ENCODE assay signal across 18 cellular contexts in genomic region chr2:11770531-11771188, GRCh38. TPM values are rescaled to one million over a fixed set of nuclear protein-coding genes. Genes with fewer than 3 reads are reported as not detected.
DNase-seq lines count a peak whose midpoint lies in the region; ATAC-seq, FAIRE-seq and TF ChIP-seq lines count a peak whose summit lies in the region.
"Had no signal": no experiment of that assay in that cellular context is flagged by ENCODE, and none has a peak within 500 bp of the region (broad histone marks: within the 10 kb centered on the region; RNA-seq: fewer than 3 reads in every experiment).

No MANE protein-coding gene starts in this region.

- no peaks in the 10 kb centered on the region for H3K27me3 Mint-ChIP-seq in T-helper 1 cell treated with Interleukin-12 subunit alpha and Interleukin-12 subunit beta and Interleukin-4 antibody, amounts not matched to agents 30 μg/mL and 1 μg/mL, for 36 hours (ENCODE audit: low read depth)
- no peaks in the 10 kb centered on the region for H3K27me3 Mint-ChIP-seq in activated naive CD8-positive, alpha-beta T cell
- H3K27me3 Mint-ChIP-seq in activated naive CD8-positive, alpha-beta T cell treated with anti-CD3 and anti-CD28 coated beads for 36 hours: no peaks in the 10 kb centered on the region
- no peaks in the 10 kb centered on the region for H3K27me3 Mint-ChIP-seq in stimulated activated memory B cell treated with anti-CD40 and anti-IgM and Interleukin-4, amounts not matched to agents 10 μg/mL and 1 μg/mL and 100 μg/mL, for 72 hours

- H3K9ac ChIP-seq in K562 (ENCODE audit: insufficient read depth in 1 of 2, low read depth in 2 of 2, low read length in 2 of 2): 0 out of 4 replicates have a peak overlapping the region, but pooled peaks of 1 of the 2 experiments have one; percentile 4
- no peak overlapping the region for H3K9ac ChIP-seq in mammary epithelial cell (ENCODE audit: insufficient read depth, low read length)
- H3K9ac ChIP-seq: KMS-11 had no signal

- CTCF ChIA-PET in K562 (lab: Yijun Ruan, JAX; ENCODE audit: low intra/inter-chr PET ratio) (no interaction called here), A673 (lab: Charles Lee) (no interaction called here), mammary epithelial cell (lab: Charles Lee; ENCODE audit: low non-redundant PET) (no interaction called here)

- ATAC-seq in K562: no peak
- no peak for ATAC-seq in stimulated activated memory B cell treated with anti-CD40 and anti-IgM and Interleukin-4, amounts not matched to agents 10 μg/mL and 1 μg/mL and 100 μg/mL, for 72 hours

- no peak overlapping the region for H3K4me3 ChIP-seq in K562
- H3K4me3 ChIP-seq in A673 (ENCODE audit: low read depth, low read length, poor library complexity, severe bottlenecking): no peak overlapping the region
- no peak overlapping the region for H3K4me3 ChIP-seq in mammary epithelial cell (replicated peaks in 1 of 3; ENCODE audit: insufficient read depth in 1 of 3, low read depth in 2 of 3, low read length in 3 of 3)
- H3K4me3 ChIP-seq: MG63, PC-9 had no signal

- dilution Hi-C loops in mammary epithelial cell (cut with HindIII; ENCODE audit: low sequenced_read_pairs): no loop called here

- TF ChIP-seq CTCF in K562 (IDR thresholded peaks at IDR 0.05 in 2 of 3, conservative IDR thresholded peaks at IDR 0.05 in 1 of 3; ENCODE audit: insufficient read depth in 2 of 3, low read depth in 1 of 3, low read length in 3 of 3) (no peak), A673 (conservative IDR thresholded peaks at IDR 0.05; ENCODE audit: low read depth, low read length) (no peak), mammary epithelial cell (conservative IDR thresholded peaks at IDR 0.05 in 1 of 2, IDR thresholded peaks at IDR 0.05 in 1 of 2; ENCODE audit: extremely low read depth in 1 of 2, insufficient read depth in 1 of 2, low read depth in 1 of 2, low read length in 2 of 2) (no peak)

- H2AFZ ChIP-seq in K562 (ENCODE audit: low read depth, low read length): no peak overlapping the region
- H2AFZ ChIP-seq in mammary epithelial cell (ENCODE audit: low read depth, low read length): no peak overlapping the region
- H2AFZ ChIP-seq: PC-9 had no signal

- TF ChIP-seq RAD21 in K562 (CRISPR knock-in tag; conservative IDR thresholded peaks at IDR 0.05 in 1 of 2, IDR thresholded peaks at IDR 0.05 in 1 of 2): no peak

- H3K4me1 ChIP-seq in K562 (replicated peaks in 1 of 2; ENCODE audit: control insufficient read depth in 2 of 2, insufficient read depth in 2 of 2, low read length in 2 of 2) (peaks cover 7 to 14% of the 10 kb centered on the region in 2 experiments; a peak in 4 of 5 replicates), A673 (ENCODE audit: insufficient read depth, low read length, poor library complexity, severe bottlenecking) (peaks cover 12% of the 10 kb centered on the region), mammary epithelial cell (ENCODE audit: insufficient read depth, low read length) (no peaks in the 10 kb centered on the region)

- no peak overlapping the region for H3K27ac ChIP-seq in K562 (ENCODE audit: extremely low read depth, low read depth, low read length)
- no peak overlapping the region for H3K27ac ChIP-seq in A673 (ENCODE audit: low read depth, low read length, poor library complexity, severe bottlenecking)
- H3K27ac ChIP-seq in mammary epithelial cell (ENCODE audit: insufficient read depth, low read depth, low read length): no peak overlapping the region
- H3K27ac ChIP-seq: 22Rv1, C4-2B, KMS-11, PC-9 had no signal

- POLR2A ChIA-PET in K562 (lab: Yijun Ruan, JAX) (no interaction called here), A673 (lab: Charles Lee; ENCODE audit: low non-redundant PET) (no interaction called here)

- H3K36me3 ChIP-seq in K562 (ENCODE audit: control insufficient read depth, insufficient read depth, low read length): peaks cover 96% of the 10 kb centered on the region
- peaks cover 67% of the 10 kb centered on the region for H3K36me3 ChIP-seq in A673 (ENCODE audit: insufficient read depth, low read length, poor library complexity, severe bottlenecking)
- peaks cover 62% of the 10 kb centered on the region for H3K36me3 ChIP-seq in mammary epithelial cell (ENCODE audit: insufficient read depth, low read length)

- H3K27ac Mint-ChIP-seq in T-helper 1 cell treated with Interleukin-12 subunit alpha and Interleukin-12 subunit beta and Interleukin-4 antibody, amounts not matched to agents 30 μg/mL and 1 μg/mL, for 36 hours: peak overlapping the region; percentile 1
- H3K27ac Mint-ChIP-seq in activated naive CD8-positive, alpha-beta T cell: peak overlapping the region; percentile 36
- no peak overlapping the region for H3K27ac Mint-ChIP-seq in activated naive CD8-positive, alpha-beta T cell treated with anti-CD3 and anti-CD28 coated beads for 36 hours
- peak overlapping the region; percentile 11 for H3K27ac Mint-ChIP-seq in stimulated activated memory B cell treated with anti-CD40 and anti-IgM and Interleukin-4, amounts not matched to agents 10 μg/mL and 1 μg/mL and 100 μg/mL, for 72 hours

- FAIRE-seq in K562 (lab: Jason Lieb, UNC): no peak

- H3K9me3 ChIP-seq in K562 (replicated peaks; ENCODE audit: control insufficient read depth, insufficient read depth, low read depth, low read length) (no peaks in the 10 kb centered on the region), A673 (ENCODE audit: low read depth, low read length, poor library complexity, severe bottlenecking) (no peaks in the 10 kb centered on the region), mammary epithelial cell (replicated peaks; ENCODE audit: insufficient read depth, low read length) (no peaks in the 10 kb centered on the region)
- H3K9me3 ChIP-seq: MG63 had no signal

- peaks cover 39% of the 10 kb centered on the region for H3K4me1 Mint-ChIP-seq in T-helper 1 cell treated with Interleukin-12 subunit alpha and Interleukin-12 subunit beta and Interleukin-4 antibody, amounts not matched to agents 30 μg/mL and 1 μg/mL, for 36 hours (ENCODE audit: low read depth)
- H3K4me1 Mint-ChIP-seq in activated naive CD8-positive, alpha-beta T cell (ENCODE audit: low read depth): peaks cover 23% of the 10 kb centered on the region
- H3K4me1 Mint-ChIP-seq in activated naive CD8-positive, alpha-beta T cell treated with anti-CD3 and anti-CD28 coated beads for 36 hours: peaks cover 22% of the 10 kb centered on the region
- peaks cover 15% of the 10 kb centered on the region for H3K4me1 Mint-ChIP-seq in stimulated activated memory B cell treated with anti-CD40 and anti-IgM and Interleukin-4, amounts not matched to agents 10 μg/mL and 1 μg/mL and 100 μg/mL, for 72 hours

- H3K36me3 Mint-ChIP-seq in T-helper 1 cell treated with Interleukin-12 subunit alpha and Interleukin-12 subunit beta and Interleukin-4 antibody, amounts not matched to agents 30 μg/mL and 1 μg/mL, for 36 hours (ENCODE audit: low read depth): peaks cover 59% of the 10 kb centered on the region
- peaks cover 36% of the 10 kb centered on the region for H3K36me3 Mint-ChIP-seq in activated naive CD8-positive, alpha-beta T cell
- peaks cover 47% of the 10 kb centered on the region for H3K36me3 Mint-ChIP-seq in activated naive CD8-positive, alpha-beta T cell treated with anti-CD3 and anti-CD28 coated beads for 36 hours
- peaks cover 76% of the 10 kb centered on the region for H3K36me3 Mint-ChIP-seq in stimulated activated memory B cell treated with anti-CD40 and anti-IgM and Interleukin-4, amounts not matched to agents 10 μg/mL and 1 μg/mL and 100 μg/mL, for 72 hours

- no peak overlapping the region for H3K4me2 ChIP-seq in K562 (ENCODE audit: insufficient read depth, low read length)
- no peak overlapping the region for H3K4me2 ChIP-seq in mammary epithelial cell (ENCODE audit: insufficient read depth, low read depth, low read length)
- H3K4me2 ChIP-seq: KMS-11, PC-9 had no signal

- no peak for TF ChIP-seq POLR2A in K562 (conservative IDR thresholded peaks at IDR 0.05)

- H3K9me1 ChIP-seq in K562 (ENCODE audit: control insufficient read depth, insufficient read depth, low read length): no peaks in the 10 kb centered on the region

- H3K79me2 ChIP-seq in K562 (ENCODE audit: control insufficient read depth, insufficient read depth, low read length) (no peaks in the 10 kb centered on the region), mammary epithelial cell (ENCODE audit: insufficient read depth, low read length) (peaks cover 41% of the 10 kb centered on the region)

- BruUV-seq in K562 (replicated peaks; lab: Mats Ljungman, UMichigan): no TSS peak
- no TSS peak for BruUV-seq in A673 (replicated peaks; lab: Mats Ljungman, UMichigan)
- no TSS peak for BruUV-seq in mammary epithelial cell (replicated peaks; lab: Mats Ljungman, UMichigan)

- H3K27me3 ChIP-seq in K562 (ENCODE audit: control insufficient read depth in 2 of 2, insufficient read depth in 2 of 2, low read length in 2 of 2) (no peaks in the 10 kb centered on the region), A673 (replicated peaks; ENCODE audit: insufficient read depth, low read depth, low read length, poor library complexity) (no peaks in the 10 kb centered on the region), mammary epithelial cell (ENCODE audit: insufficient read depth, low read length) (no peaks in the 10 kb centered on the region)
- H3K27me3 ChIP-seq: MG63 had no signal

- intact Hi-C loops in K562 (cut with micrococcal nuclease) (loop anchor here (10.0 kb wide), 1 partner anchor 166 kb away; no protein-coding TSS in a partner anchor), A673 (cut with micrococcal nuclease; ENCODE audit: unreplicated experiment) (no loop called here), mammary epithelial cell (cut with micrococcal nuclease) (no loop called here)

- in situ Hi-C loops in K562 (cut with MboI) (no loop called here), mammary epithelial cell (cut with MboI; ENCODE audit: low sequenced_read_pairs in 2 of 2) (no loop called here)

- H3K4me3 Mint-ChIP-seq in T-helper 1 cell treated with Interleukin-12 subunit alpha and Interleukin-12 subunit beta and Interleukin-4 antibody, amounts not matched to agents 30 μg/mL and 1 μg/mL, for 36 hours: no peak overlapping the region
- no peak overlapping the region for H3K4me3 Mint-ChIP-seq in activated naive CD8-positive, alpha-beta T cell
- no peak overlapping the region for H3K4me3 Mint-ChIP-seq in activated naive CD8-positive, alpha-beta T cell treated with anti-CD3 and anti-CD28 coated beads for 36 hours
- H3K4me3 Mint-ChIP-seq in stimulated activated memory B cell treated with anti-CD40 and anti-IgM and Interleukin-4, amounts not matched to agents 10 μg/mL and 1 μg/mL and 100 μg/mL, for 72 hours: no peak overlapping the region

- no peaks in the 10 kb centered on the region; the same call in 1 of the 2 replicates for H4K20me1 ChIP-seq in K562 (replicated peaks; ENCODE audit: control insufficient read depth, insufficient read depth, low read length)
- no peaks in the 10 kb centered on the region for H4K20me1 ChIP-seq in mammary epithelial cell (ENCODE audit: insufficient read depth, low read length)

- 78% methylated on average over 6 of the region's 6 CpGs for WGBS in K562 (ENCODE audit: insufficient coverage, low coverage, missing lambda C conversion rate)
- whole genome bisulfite sequencing in mammary epithelial cell (ENCODE audit: low coverage, missing lambda C conversion rate): 84% methylated on average over 6 of the region's 6 CpGs

- no peak for DNase-seq in T-helper 1 cell
- no peak for DNase-seq in activated naive CD8-positive, alpha-beta T cell treated with anti-CD3 and anti-CD28 coated beads for 36 hours
- no peak for DNase-seq in K562 (ENCODE audit: extremely low read depth in 1 of 4, low spot score in 3 of 4)
- no peak for DNase-seq in A673 (ENCODE audit: low spot score)
- no peak for DNase-seq in mammary epithelial cell
- DNase-seq: DMS53, H7, MG63, NCI-H1105, NCI-H187, NCI-H446, PC-9 had no signal

- no peak for TF ChIP-seq EP300 in K562 (IDR thresholded peaks at IDR 0.05; ENCODE audit: low read length)

- no peaks in the 10 kb centered on the region for H3K9me3 Mint-ChIP-seq in T-helper 1 cell treated with Interleukin-12 subunit alpha and Interleukin-12 subunit beta and Interleukin-4 antibody, amounts not matched to agents 30 μg/mL and 1 μg/mL, for 36 hours
- no peaks in the 10 kb centered on the region for H3K9me3 Mint-ChIP-seq in activated naive CD8-positive, alpha-beta T cell (ENCODE audit: low read depth)
- no peaks in the 10 kb centered on the region for H3K9me3 Mint-ChIP-seq in activated naive CD8-positive, alpha-beta T cell treated with anti-CD3 and anti-CD28 coated beads for 36 hours
- H3K9me3 Mint-ChIP-seq in stimulated activated memory B cell treated with anti-CD40 and anti-IgM and Interleukin-4, amounts not matched to agents 10 μg/mL and 1 μg/mL and 100 μg/mL, for 72 hours: no peaks in the 10 kb centered on the region

RNA-seq across cellular contexts. Expression of gene LPIN1, which starts 24.2 kb away (rescaled TPM):
- 10 to 100 TPM; 24.1 to 25.2 TPM for total RNA-seq in activated naive CD8-positive, alpha-beta T cell treated with anti-CD3 and anti-CD28 coated beads for 36 hours
- 261 and 278 TPM in 2 replicates for total RNA-seq in K562 (2011; cell fraction: chromatin; rRNA removed; ENCODE audit: low replicate concordance)
- 132 and 152 TPM in 2 replicates for total RNA-seq in K562 (2011; cell fraction: nucleolus; rRNA removed)
- 219 and 247 TPM in 2 replicates for total RNA-seq in K562 (2011; cell fraction: nucleoplasm; rRNA removed)
- total RNA-seq in K562 (2014; rRNA removed): 25.1 and 33.4 TPM in 2 replicates
- 27.8 and 32.6 TPM in 2 replicates for total RNA-seq in K562 (2014; rRNA removed; fragmentation: Illumina TruSeq; extraction: Trizol)
- 25.3 and 27.8 TPM in 2 replicates for total RNA-seq in K562 (2015; rRNA removed; fragmentation: Illumina TruSeq; extraction: Trizol)
- total RNA-seq in K562 (2021): 37.6 and 39.9 TPM in 2 replicates
- 84.0 and 96.3 TPM in 2 replicates for polyA plus RNA-seq in K562 (2011; rRNA removed)
- polyA plus RNA-seq in K562 (2011; cell fraction: cytosol; rRNA removed): 38.4 and 54.3 TPM in 2 replicates
- polyA plus RNA-seq in K562 (2011; cell fraction: nucleus; rRNA removed): 117 and 127 TPM in 2 replicates
- 22.4 and 25.9 TPM in 2 replicates for polyA plus RNA-seq in K562 (2012)
- 30.1 and 32.5 TPM in 2 replicates for polyA plus RNA-seq in K562 (2014; fragmentation: Illumina TruSeq; extraction: Trizol)
- 10 to 100 TPM in 1 of 2 experiments, 1 to 10 TPM in 1; 9.2 to 12.7 TPM for polyA plus RNA-seq in K562 (2014; fragmentation: Nextera tagmentation; extraction: Ambion mirVana)
- 36.0 and 36.4 TPM in 2 replicates for polyA plus RNA-seq in K562 (2014; rRNA removed)
- 66.6 and 83.7 TPM in 2 replicates for polyA minus RNA-seq in K562 (2011; rRNA and poly(A)+ RNA removed)
- 35.4 and 38.8 TPM in 2 replicates for polyA minus RNA-seq in K562 (2011; cell fraction: cytosol; rRNA and poly(A)+ RNA removed)
- polyA minus RNA-seq in K562 (2011; cell fraction: nucleus; rRNA and poly(A)+ RNA removed): 79.0 and 128 TPM in 2 replicates
- 35.2 and 38.5 TPM in 2 replicates for total RNA-seq in A673 (2021)
- 10 to 100 TPM; 28.3 to 54.8 TPM for total RNA-seq in mammary epithelial cell
- polyA plus RNA-seq in mammary epithelial cell: 58.5 TPM
- polyA minus RNA-seq in mammary epithelial cell: 66.3 TPM
